In the genomic region with DNA sequence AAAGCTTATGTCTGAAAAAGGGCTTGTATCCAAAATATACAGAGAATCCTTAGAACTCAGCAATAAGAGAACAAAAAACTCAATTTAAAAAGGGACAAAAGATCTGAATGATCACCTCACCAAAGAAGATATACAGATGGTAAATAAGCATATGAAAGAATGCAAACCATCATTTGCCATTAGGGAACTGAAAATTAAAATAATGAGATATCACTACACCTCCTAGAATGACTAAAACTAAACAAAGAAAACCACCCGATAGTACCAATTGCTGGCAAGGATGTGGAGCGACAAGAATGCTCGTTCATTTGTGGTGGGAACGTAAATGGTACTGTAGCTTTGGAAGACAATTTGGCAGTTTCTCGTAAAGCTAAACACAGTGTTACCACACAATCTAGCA, we compare ENCODE assay signal across 25 cellular contexts.
"Had no signal": no experiment of that assay in that cellular context is flagged by ENCODE, and none has a peak within 500 bp of the region (broad histone marks: within the 10 kb centered on the region; RNA-seq: fewer than 3 reads in every experiment).

No MANE protein-coding gene starts in this region.

- FAIRE-seq: islet of Langerhans, kidney had no signal

- H3K4me3 ChIP-seq: left lung, lower lobe of right lung, ovary, right atrium auricular region, right lobe of liver, smooth muscle cell, stomach, testis, thyroid gland, transverse colon, upper lobe of left lung, vagina had no signal

- H3K27ac ChIP-seq: left lung, lower lobe of right lung, ovary, right atrium auricular region, right lobe of liver, stomach, testis, thyroid gland, transverse colon, upper lobe of left lung, vagina had no signal

- H3K4me3 Mint-ChIP-seq: immature natural killer cell; naive thymus-derived CD8-positive, alpha-beta T cell; stimulated activated naive B cell treated with anti-CD40 and anti-IgM and Interleukin-4, amounts not matched to agents 10 μg/mL and 1 μg/mL and 100 μg/mL, for 72 hours had no signal

- H3K4me1 Mint-ChIP-seq: immature natural killer cell; naive thymus-derived CD8-positive, alpha-beta T cell; stimulated activated naive B cell treated with anti-CD40 and anti-IgM and Interleukin-4, amounts not matched to agents 10 μg/mL and 1 μg/mL and 100 μg/mL, for 72 hours had no signal

- H3K4me1 ChIP-seq: left lung, lower lobe of right lung, right atrium auricular region, right lobe of liver, stomach, testis, thyroid gland, transverse colon, upper lobe of left lung, vagina had no signal

- H3K9me3 ChIP-seq: left lung, lower lobe of right lung, ovary, right atrium auricular region, right lobe of liver, stomach, testis, thyroid gland, transverse colon, upper lobe of left lung, vagina had no signal

- ATAC-seq: left colon; left lung; lower lobe of right lung; naive thymus-derived CD8-positive, alpha-beta T cell; right lobe of liver; stimulated activated naive B cell treated with anti-CD40 and anti-IgM and Interleukin-4, amounts not matched to agents 10 μg/mL and 1 μg/mL and 100 μg/mL, for 72 hours; stimulated activated naive CD8-positive, alpha-beta T cell treated with anti-CD3 and anti-CD28 coated beads, Interleukin-15, Interleukin-2, amounts not matched to agents 100 U/mL and 50 U/mL, for 24 hours had no signal

- H3K36me3 ChIP-seq: left lung, lower lobe of right lung, ovary, right atrium auricular region, right lobe of liver, stomach, thyroid gland, transverse colon, upper lobe of left lung, vagina had no signal

- H3K9me3 Mint-ChIP-seq: naive thymus-derived CD8-positive, alpha-beta T cell; stimulated activated naive B cell treated with anti-CD40 and anti-IgM and Interleukin-4, amounts not matched to agents 10 μg/mL and 1 μg/mL and 100 μg/mL, for 72 hours had no signal

- H3K27ac Mint-ChIP-seq: immature natural killer cell; progenitor cell of endocrine pancreas; stimulated activated naive B cell treated with anti-CD40 and anti-IgM and Interleukin-4, amounts not matched to agents 10 μg/mL and 1 μg/mL and 100 μg/mL, for 72 hours had no signal

- H3K36me3 Mint-ChIP-seq: immature natural killer cell; naive thymus-derived CD8-positive, alpha-beta T cell; stimulated activated naive B cell treated with anti-CD40 and anti-IgM and Interleukin-4, amounts not matched to agents 10 μg/mL and 1 μg/mL and 100 μg/mL, for 72 hours had no signal

- H3K4me2 ChIP-seq: smooth muscle cell had no signal

- DNase-seq: hypothalamus; immature natural killer cell; kidney; left colon; left lung; lower lobe of right lung; mammary epithelial cell; mesenchymal stem cell; naive thymus-derived CD8-positive, alpha-beta T cell; ovary; right lobe of liver; stimulated activated CD4-positive, alpha-beta T cell treated with anti-CD3 and anti-CD28 coated beads, Interleukin-2, amount 100 ng/mL, for 24 hours; stimulated activated CD4-positive, alpha-beta T cell treated with anti-CD3 and anti-CD28 coated beads, Interleukin-4, amount 100 ng/mL, for 1 hour; stimulated activated naive B cell treated with anti-CD40 and anti-IgM and Interleukin-4, amounts not matched to agents 10 μg/mL and 1 μg/mL and 100 μg/mL, for 72 hours; stimulated activated naive CD8-positive, alpha-beta T cell treated with anti-CD3 and anti-CD28 coated beads, Interleukin-15, Interleukin-2, amounts not matched to agents 100 U/mL and 50 U/mL, for 24 hours; stomach; testis; thyroid gland; transverse colon; upper lobe of left lung had no signal

- H3K27me3 ChIP-seq: ovary, right atrium auricular region, right lobe of liver, stomach, testis, thyroid gland, upper lobe of left lung, vagina had no signal
